Comparison of ENCODE assay signal across 8 cellular contexts in genomic region chr19:56404705-56405056, GRCh38. TPM values are rescaled to one million over a fixed set of nuclear protein-coding genes. Genes with fewer than 3 reads are reported as not detected.
A peak's percentile ranks its signal among the peaks of the same experiment; 100 is the strongest.
DNase-seq lines count a peak whose midpoint lies in the region; ATAC-seq and TF ChIP-seq lines count a peak whose summit lies in the region.

No MANE protein-coding gene starts in this region.

- H3K27ac ChIP-seq in SK-N-MC = no peak overlapping the region
- peak overlapping the region in 3 of 4 donors; percentile 96 for H3K27ac ChIP-seq in gastroesophageal sphincter
- H3K27ac ChIP-seq in spleen = peak overlapping the region in 5 of 8 donors; percentile 96 to 99 (median 98)

- no peak for TF ChIP-seq EP300 in gastroesophageal sphincter (IDR thresholded peaks at IDR 0.05)

- DNase-seq in HFF-Myc (ENCODE audit: extremely low read depth, low read depth) = no peak
- no peak for DNase-seq in SK-N-MC (ENCODE audit: low read depth, low spot score)
- no peak for DNase-seq in spleen
- DNase-seq in GF-D8 (lab: John Stamatoyannopoulos, UW) = no peak
- DNase-seq in amniotic stem cell (lab: John Stamatoyannopoulos, UW) = no peak

- ATAC-seq in gastroesophageal sphincter (no peak), GM19467 (IDR thresholded peaks at IDR 0.05; ENCODE audit: unreplicated experiment) (no peak), GM19397 (IDR thresholded peaks at IDR 0.05; ENCODE audit: unreplicated experiment) (no peak)

- H3K4me1 ChIP-seq in gastroesophageal sphincter (peaks cover 0 to 25% (median 6%) of the 10 kb centered on the region in 3 donors), spleen (peaks cover 0 to 27% (median 21%) of the 10 kb centered on the region in 6 donors)

- TF ChIP-seq CTCF in HFF-Myc (IDR thresholded peaks at IDR 0.05; ENCODE audit: low read depth, low read length, missing control alignments) (no peak), gastroesophageal sphincter (IDR thresholded peaks at IDR 0.05) (no peak), spleen (IDR thresholded peaks at IDR 0.05 in 8 of 11, conservative IDR thresholded peaks at IDR 0.05 in 3 of 11) (no peak)

- WGBS in gastroesophageal sphincter (ENCODE audit: low coverage in 1 of 2), 2 donors = 52% methylated on average over 9 of the region's 9 CpGs
- 55 to 67% (median 62%) methylated on average over 9 of the region's 9 CpGs for WGBS in spleen, 5 donors

- intact Hi-C loops in spleen (cut with DNase I; ENCODE audit: low total_unique reads) = no loop called here

- H3K4me3 ChIP-seq in HFF-Myc (replicated peaks; ENCODE audit: low read depth, low read length) (peak overlapping the region; percentile 64), SK-N-MC (peak overlapping the region; percentile 100), gastroesophageal sphincter (peak overlapping the region; percentile 40 to 79), spleen (peak overlapping the region in 7 of 8 donors; percentile 62 to 85 (median 71))

- H3K9me3 ChIP-seq in SK-N-MC (ENCODE audit: low read depth, low read length) (peaks cover 38% of the 10 kb centered on the region), gastroesophageal sphincter (peaks cover 0 to 55% (median 2%) of the 10 kb centered on the region in 3 donors), spleen (peaks cover 9 to 77% (median 71%) of the 10 kb centered on the region in 8 donors)

- peaks cover 43% of the 10 kb centered on the region for H3K36me3 ChIP-seq in SK-N-MC (ENCODE audit: insufficient read depth, low read length)
- H3K36me3 ChIP-seq in gastroesophageal sphincter = peaks cover 3 to 49% of the 10 kb centered on the region in 2 donors
- peaks cover 11 to 58% (median 31%) of the 10 kb centered on the region in 6 donors for H3K36me3 ChIP-seq in spleen

- TF ChIP-seq POLR2A in gastroesophageal sphincter (IDR thresholded peaks at IDR 0.05) (no peak), spleen (IDR thresholded peaks at IDR 0.05) (no peak)

- peak overlapping the region; percentile 98 for H3K9ac ChIP-seq in SK-N-MC (ENCODE audit: insufficient read length)

- H3K27me3 ChIP-seq in gastroesophageal sphincter = no peaks in the 10 kb centered on the region
- no peaks in the 10 kb centered on the region for H3K27me3 ChIP-seq in spleen (replicated peaks in 1 of 7)

RNA-seq across cellular contexts. Expression of gene ZNF583, which starts 0.5 kb away (rescaled TPM):
- 10 to 100 TPM in 2 of 4 donors, 1 to 10 TPM in 2; 6.2 to 15.1 (median 9.7) TPM for total RNA-seq in gastroesophageal sphincter
- total RNA-seq in spleen = 10 to 100 TPM in 2 of 7 donors, 1 to 10 TPM in 5; 4.4 to 10.6 (median 8.3) TPM
- polyA plus RNA-seq in spleen = 1 to 10 TPM in 2 of 3 donors, under 1 TPM in 1; 0.93 to 2.7 (median 1.3) TPM

RNA-seq across cellular contexts. Expression of gene ZNF582, which starts 11.3 kb away (rescaled TPM):
- total RNA-seq in gastroesophageal sphincter (1 to 10 TPM; 3.5 to 5.7 (median 5.0) TPM), spleen (1 to 10 TPM; 3.3 to 8.1 (median 5.4) TPM)
- 1 to 10 TPM; 2.7 to 5.2 (median 4.5) TPM for polyA plus RNA-seq in spleen
